10 cellular contexts compared by ENCODE assay signal in the genomic region with DNA sequence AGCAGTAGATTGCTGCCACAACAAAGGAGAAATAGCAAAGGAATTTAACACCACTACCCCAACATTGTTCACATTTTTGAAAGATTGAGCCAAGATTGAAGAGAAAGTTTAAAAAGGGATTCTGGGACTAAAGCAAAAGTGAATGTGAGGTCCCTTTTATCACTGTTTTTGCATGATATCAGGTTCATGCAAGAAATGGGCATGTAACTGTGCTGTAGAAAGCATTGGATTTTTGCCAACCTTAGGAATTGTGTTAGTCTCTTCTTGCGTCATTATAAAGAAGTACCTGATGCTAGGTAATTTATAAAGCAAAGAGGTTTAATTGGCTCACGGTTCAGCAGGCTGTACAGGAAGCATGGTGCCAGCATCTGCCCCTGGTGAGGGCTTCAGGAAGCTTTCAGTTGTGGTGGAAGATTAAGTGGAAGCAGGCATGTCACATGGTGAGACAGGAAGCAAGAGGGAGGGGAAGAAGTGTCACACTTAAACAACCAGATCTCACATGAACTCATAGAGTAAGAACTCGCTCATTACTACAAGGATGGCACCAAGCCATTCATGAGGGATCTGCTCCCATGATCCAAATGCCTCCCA. TPM values are rescaled to one million over a fixed set of nuclear protein-coding genes. Genes with fewer than 3 reads are reported as not detected.
DNase-seq lines count a peak whose midpoint lies in the region; ATAC-seq and TF ChIP-seq lines count a peak whose summit lies in the region.
"Had no signal": no experiment of that assay in that cellular context is flagged by ENCODE, and none has a peak within 500 bp of the region (broad histone marks: within the 10 kb centered on the region; RNA-seq: fewer than 3 reads in every experiment).

No MANE protein-coding gene starts in this region.

- DNase-seq in activated naive CD8-positive, alpha-beta T cell treated with anti-CD3 and anti-CD28 coated beads, Interleukin-2, amount 10 ng/mL, durations not matched to agents 7 days and 5 days: no peak
- no peak for DNase-seq in activated naive CD8-positive, alpha-beta T cell treated with anti-CD3 and anti-CD28 coated beads, Interleukin-2, amount 50 U/mL, for 24 hours
- DNase-seq in NCI-H69 (lab: John Stamatoyannopoulos, UW): peak; percentile 54
- no peak for DNase-seq in endothelial cell (ENCODE audit: low spot score)
- DNase-seq in renal cortical epithelial cell (ENCODE audit: low read depth): peak; percentile 11
- DNase-seq in ecto neural progenitor cell (ENCODE audit: low spot score): no peak
- DNase-seq: left lung had no signal

- H3K4me1 Mint-ChIP-seq in activated naive CD8-positive, alpha-beta T cell treated with anti-CD3 and anti-CD28 coated beads, Interleukin-2, amount 10 ng/mL, durations not matched to agents 7 days and 5 days: peaks cover 15% of the 10 kb centered on the region
- peaks cover 10% of the 10 kb centered on the region for H3K4me1 Mint-ChIP-seq in activated naive CD8-positive, alpha-beta T cell treated with anti-CD3 and anti-CD28 coated beads, Interleukin-2, amount 50 U/mL, for 24 hours
- peaks cover 15% of the 10 kb centered on the region for H3K4me1 Mint-ChIP-seq in endothelial cell (ENCODE audit: unreplicated experiment)

- ATAC-seq in activated naive CD8-positive, alpha-beta T cell treated with anti-CD3 and anti-CD28 coated beads, Interleukin-2, amount 10 ng/mL, durations not matched to agents 7 days and 5 days (ENCODE audit: low read depth): peak; percentile 75
- no peak for ATAC-seq in activated naive CD8-positive, alpha-beta T cell treated with anti-CD3 and anti-CD28 coated beads, Interleukin-2, amount 50 U/mL, for 24 hours
- ATAC-seq in HG03025 (IDR thresholded peaks at IDR 0.05; ENCODE audit: low FRiP score, unreplicated experiment) (no peak), GM18868 (IDR thresholded peaks at IDR 0.05; ENCODE audit: unreplicated experiment) (no peak)
- ATAC-seq: left lung had no signal

- POLR2A ChIA-PET in activated naive CD8-positive, alpha-beta T cell treated with anti-CD3 and anti-CD28 coated beads, Interleukin-2, amount 10 ng/mL, durations not matched to agents 7 days and 5 days (lab: Charles Lee): no interaction called here

- no peak for TF ChIP-seq CTCF in endothelial cell (IDR thresholded peaks at IDR 0.05; ENCODE audit: unreplicated experiment)

- H3K36me3 Mint-ChIP-seq in activated naive CD8-positive, alpha-beta T cell treated with anti-CD3 and anti-CD28 coated beads, Interleukin-2, amount 10 ng/mL, durations not matched to agents 7 days and 5 days: peaks cover 22% of the 10 kb centered on the region
- peaks cover 12% of the 10 kb centered on the region for H3K36me3 Mint-ChIP-seq in activated naive CD8-positive, alpha-beta T cell treated with anti-CD3 and anti-CD28 coated beads, Interleukin-2, amount 50 U/mL, for 24 hours (ENCODE audit: low read depth)
- H3K36me3 Mint-ChIP-seq in endothelial cell (ENCODE audit: low read depth, unreplicated experiment): peaks cover 10% of the 10 kb centered on the region

- no peaks in the 10 kb centered on the region for H3K27me3 Mint-ChIP-seq in activated naive CD8-positive, alpha-beta T cell treated with anti-CD3 and anti-CD28 coated beads, Interleukin-2, amount 10 ng/mL, durations not matched to agents 7 days and 5 days
- H3K27me3 Mint-ChIP-seq in activated naive CD8-positive, alpha-beta T cell treated with anti-CD3 and anti-CD28 coated beads, Interleukin-2, amount 50 U/mL, for 24 hours: no peaks in the 10 kb centered on the region
- peaks cover 2% of the 10 kb centered on the region for H3K27me3 Mint-ChIP-seq in endothelial cell (ENCODE audit: unreplicated experiment)
- H3K27me3 Mint-ChIP-seq: B cell had no signal

- peak overlapping the region; percentile 67 for H3K27ac Mint-ChIP-seq in activated naive CD8-positive, alpha-beta T cell treated with anti-CD3 and anti-CD28 coated beads, Interleukin-2, amount 10 ng/mL, durations not matched to agents 7 days and 5 days
- H3K27ac Mint-ChIP-seq in activated naive CD8-positive, alpha-beta T cell treated with anti-CD3 and anti-CD28 coated beads, Interleukin-2, amount 50 U/mL, for 24 hours: no peak overlapping the region
- peak overlapping the region; percentile 54 for H3K27ac Mint-ChIP-seq in endothelial cell (ENCODE audit: unreplicated experiment)

- H3K9me3 Mint-ChIP-seq in activated naive CD8-positive, alpha-beta T cell treated with anti-CD3 and anti-CD28 coated beads, Interleukin-2, amount 10 ng/mL, durations not matched to agents 7 days and 5 days: peaks cover 7% of the 10 kb centered on the region
- peaks cover 11% of the 10 kb centered on the region for H3K9me3 Mint-ChIP-seq in activated naive CD8-positive, alpha-beta T cell treated with anti-CD3 and anti-CD28 coated beads, Interleukin-2, amount 50 U/mL, for 24 hours
- no peaks in the 10 kb centered on the region for H3K9me3 Mint-ChIP-seq in endothelial cell (ENCODE audit: unreplicated experiment)

- H3K4me3 Mint-ChIP-seq in activated naive CD8-positive, alpha-beta T cell treated with anti-CD3 and anti-CD28 coated beads, Interleukin-2, amount 10 ng/mL, durations not matched to agents 7 days and 5 days: peak overlapping the region; percentile 33
- no peak overlapping the region for H3K4me3 Mint-ChIP-seq in activated naive CD8-positive, alpha-beta T cell treated with anti-CD3 and anti-CD28 coated beads, Interleukin-2, amount 50 U/mL, for 24 hours
- no peak overlapping the region for H3K4me3 Mint-ChIP-seq in endothelial cell (ENCODE audit: unreplicated experiment)
- H3K4me3 Mint-ChIP-seq: B cell had no signal

RNA-seq across cellular contexts. Expression of gene GJB7, which starts 4.6 kb away (rescaled TPM):
- not detected for total RNA-seq in activated naive CD8-positive, alpha-beta T cell treated with anti-CD3 and anti-CD28 coated beads, Interleukin-2, amount 10 ng/mL, durations not matched to agents 7 days and 5 days
- 0.18 TPM for total RNA-seq in endothelial cell (ENCODE audit: unreplicated experiment)
- total RNA-seq in renal cortical epithelial cell: not detected in 2 replicates
- total RNA-seq: B cell had no signal

RNA-seq across cellular contexts. Expression of gene C6orf163, which starts 10.9 kb away (rescaled TPM):
- total RNA-seq in activated naive CD8-positive, alpha-beta T cell treated with anti-CD3 and anti-CD28 coated beads, Interleukin-2, amount 10 ng/mL, durations not matched to agents 7 days and 5 days: 1 to 10 TPM; 3.2 to 3.4 TPM
- total RNA-seq in endothelial cell (ENCODE audit: unreplicated experiment) (4.0 TPM), renal cortical epithelial cell (2.1 TPM in 1 of 2 replicates, not detected in the other)

RNA-seq across cellular contexts. Expression of gene SMIM8, which starts 11.3 kb away (rescaled TPM):
- 10 to 100 TPM; 11.9 to 12.2 TPM for total RNA-seq in activated naive CD8-positive, alpha-beta T cell treated with anti-CD3 and anti-CD28 coated beads, Interleukin-2, amount 10 ng/mL, durations not matched to agents 7 days and 5 days
- 11.6 TPM for total RNA-seq in endothelial cell (ENCODE audit: unreplicated experiment)
- 3.5 and 8.7 TPM in 2 replicates for total RNA-seq in renal cortical epithelial cell

Comparison
In these comparisons a context has a peak if more than half of its experiments do, and no peak if none do; other contexts are left out.
1. DNase-seq: peak in NCI-H69 (single experiment) and renal cortical epithelial cell (single experiment); none in activated naive CD8-positive, alpha-beta T cell treated with anti-CD3 and anti-CD28 coated beads, Interleukin-2, amount 10 ng/mL, durations not matched to agents 7 days and 5 days (single experiment), activated naive CD8-positive, alpha-beta T cell treated with anti-CD3 and anti-CD28 coated beads, Interleukin-2, amount 50 U/mL, for 24 hours (single experiment), endothelial cell (single experiment) and ecto neural progenitor cell (single experiment).